Comparison of ENCODE assay signal across 17 cellular contexts in the genomic region with DNA sequence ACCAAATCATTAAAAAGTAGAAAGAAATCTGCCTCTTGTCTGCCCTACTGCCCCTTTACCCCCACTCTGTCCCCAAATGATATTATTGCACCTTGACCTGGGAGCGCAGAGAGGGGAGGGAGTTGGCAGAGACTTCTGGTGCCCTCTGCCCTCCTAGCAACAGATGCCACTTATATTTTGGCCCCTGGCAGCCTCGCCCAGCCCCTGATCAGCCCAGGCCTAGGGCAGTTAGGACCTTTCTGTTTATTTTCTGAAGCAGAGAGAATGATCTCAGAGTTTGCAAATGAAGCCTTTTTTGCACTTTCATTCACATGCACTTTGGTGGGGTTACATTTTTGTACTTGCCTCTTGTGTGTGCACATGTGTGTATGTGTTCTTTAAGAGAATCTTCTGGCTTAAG. TPM values are rescaled to one million over a fixed set of nuclear protein-coding genes. Genes with fewer than 3 reads are reported as not detected.
DNase-seq lines count a peak whose midpoint lies in the region; ATAC-seq and TF ChIP-seq lines count a peak whose summit lies in the region.
"Had no signal": no experiment of that assay in that cellular context is flagged by ENCODE, and none has a peak within 500 bp of the region (broad histone marks: within the 10 kb centered on the region; RNA-seq: fewer than 3 reads in every experiment).

No MANE protein-coding gene starts in this region.

- 61 to 80% methylated on average over 1 to 2 of the region's 2 CpGs for WGBS in transverse colon (ENCODE audit: low coverage in 1 of 2), 2 donors
- 88% methylated on average over 2 of the region's 2 CpGs for WGBS in hepatocyte (ENCODE audit: low lambda C conversion rate, missing lambda C conversion rate)

- no peaks in the 10 kb centered on the region for H3K9me2 ChIP-seq in hepatocyte (replicated peaks; ENCODE audit: insufficient read depth)

- H3K4me3 ChIP-seq in transverse colon (no peak overlapping the region), hepatocyte (no peak overlapping the region)
- H3K4me3 ChIP-seq: GM23248 had no signal

- H3K27me3 Mint-ChIP-seq in activated CD4-positive, alpha-beta T cell treated with anti-CD3 and anti-CD28 coated beads for 36 hours, result no peaks in the 10 kb centered on the region

- no peaks in the 10 kb centered on the region for H3K79me2 ChIP-seq in hepatocyte

- H2AFZ ChIP-seq in hepatocyte, result no peak overlapping the region
- H2AFZ ChIP-seq: GM23248 had no signal

- in situ Hi-C loops in transverse colon (cut with MboI; ENCODE audit: low pct_ligation_motif_present in 1 of 4, low pct_unique_long_range_greater_than_20kb in 1 of 4, low sequenced_read_pairs in 3 of 4), result no loop called here

- no peak for TF ChIP-seq CTCF in transverse colon (IDR thresholded peaks at IDR 0.05)
- no peak for TF ChIP-seq CTCF in hepatocyte (IDR thresholded peaks at IDR 0.05; ENCODE audit: poor library complexity)

- H3K27me3 ChIP-seq in transverse colon (no peaks in the 10 kb centered on the region), hepatocyte (no peaks in the 10 kb centered on the region)

- H3K4me1 ChIP-seq in transverse colon (peaks cover 0 to 19% (median 5%) of the 10 kb centered on the region in 4 donors), hepatocyte (ENCODE audit: insufficient read depth) (peaks cover 3% of the 10 kb centered on the region)

- H3K36me3 ChIP-seq in transverse colon (no peaks in the 10 kb centered on the region), hepatocyte (replicated peaks; ENCODE audit: insufficient read depth, low read depth) (no peaks in the 10 kb centered on the region)

- peaks cover 3% of the 10 kb centered on the region for H3K36me3 Mint-ChIP-seq in activated CD4-positive, alpha-beta T cell treated with anti-CD3 and anti-CD28 coated beads for 36 hours (ENCODE audit: low read depth)

- no peak for TF ChIP-seq POLR2A in transverse colon (IDR thresholded peaks at IDR 0.05)

- no peak overlapping the region for H3K4me2 ChIP-seq in hepatocyte

- POLR2A ChIA-PET in activated CD4-positive, alpha-beta T cell treated with anti-CD3 and anti-CD28 coated beads for 36 hours (lab: Charles Lee), result no interaction called here

- CTCF ChIA-PET in activated CD4-positive, alpha-beta T cell treated with anti-CD3 and anti-CD28 coated beads for 36 hours (lab: Charles Lee), result interaction anchor here (2.5 kb wide), 1 partner anchor 12 kb away, joined by 7 read pairs; no protein-coding TSS in a partner anchor

- DNase-seq in Right ventricle myocardium superior, result peak; percentile 15
- no peak for DNase-seq in cardiac septum (ENCODE audit: low spot score)
- DNase-seq in left lobe of liver (ENCODE audit: low spot score), result peak; percentile 93
- peak; percentile 12 for DNase-seq in posterior vena cava (ENCODE audit: low spot score)
- DNase-seq in transverse colon, result peak; percentile 37
- no peak for DNase-seq in activated CD4-positive, alpha-beta T cell treated with anti-CD3 and anti-CD28 coated beads for 36 hours
- DNase-seq in hepatocyte (ENCODE audit: low spot score), result no peak
- DNase-seq: CD8-positive, alpha-beta T cell; COR-L47; DMS153; DMS79 treated with DMSO at 0.1 percent for 48 hours; EL; GF-D8; GM23248 had no signal

- no peaks in the 10 kb centered on the region for H3K9me3 Mint-ChIP-seq in activated CD4-positive, alpha-beta T cell treated with anti-CD3 and anti-CD28 coated beads for 36 hours (ENCODE audit: low read depth)
- H3K9me3 Mint-ChIP-seq: CD8-positive, alpha-beta T cell had no signal

- TF ChIP-seq EP300 in transverse colon (IDR thresholded peaks at IDR 0.05; ENCODE audit: low read depth), result no peak

- H3K27ac Mint-ChIP-seq in activated CD4-positive, alpha-beta T cell treated with anti-CD3 and anti-CD28 coated beads for 36 hours, result no peak overlapping the region
- H3K27ac Mint-ChIP-seq: CD14-positive monocyte; CD8-positive, alpha-beta T cell had no signal

- H3K9me3 ChIP-seq in transverse colon (no peaks in the 10 kb centered on the region), hepatocyte (ENCODE audit: low read depth) (no peaks in the 10 kb centered on the region)

- H3K27ac ChIP-seq in transverse colon (peak overlapping the region; percentile 21 to 34 (median 27)), hepatocyte (no peak overlapping the region)
- H3K27ac ChIP-seq: 22Rv1, GM23248 had no signal

- H3K4me3 Mint-ChIP-seq in activated CD4-positive, alpha-beta T cell treated with anti-CD3 and anti-CD28 coated beads for 36 hours, result no peak overlapping the region
- H3K4me3 Mint-ChIP-seq: CD14-positive monocyte; CD8-positive, alpha-beta T cell had no signal

- intact Hi-C loops in Right ventricle myocardium superior (cut with DNase I) (no loop called here), cardiac septum (cut with DNase I) (no loop called here), posterior vena cava (cut with DNase I) (no loop called here), transverse colon (cut with DNase I; ENCODE audit: low total_unique reads) (no loop called here)
- intact Hi-C loops in activated CD4-positive, alpha-beta T cell treated with anti-CD3 and anti-CD28 coated beads for 36 hours (cut with DNase I, micrococcal nuclease), result no loop called here

- H3K4me1 Mint-ChIP-seq in activated CD4-positive, alpha-beta T cell treated with anti-CD3 and anti-CD28 coated beads for 36 hours, result no peaks in the 10 kb centered on the region

- H4K20me1 ChIP-seq in hepatocyte (ENCODE audit: insufficient read depth, poor library complexity, severe bottlenecking), result no peaks in the 10 kb centered on the region

- ATAC-seq in Right ventricle myocardium superior (ENCODE audit: poor library complexity), result no peak
- peak; percentile 94 for ATAC-seq in left lobe of liver
- no peak for ATAC-seq in GM18520 (IDR thresholded peaks at IDR 0.05; ENCODE audit: unreplicated experiment)
- no peak for ATAC-seq in activated CD4-positive, alpha-beta T cell treated with anti-CD3 and anti-CD28 coated beads for 36 hours
- ATAC-seq: CD8-positive, alpha-beta T cell had no signal

RNA-seq across cellular contexts. Expression of a gene that starts 8.4 kb away (rescaled TPM):
- total RNA-seq in Right ventricle myocardium superior (0.38 TPM), cardiac septum (0.70 TPM), left lobe of liver (81.1 TPM), posterior vena cava (1 to 10 TPM in 1 of 2 donors, under 1 TPM in 1; 0.76 to 1.3 TPM), transverse colon (100 to 1,000 TPM in 3 of 4 donors, 10 to 100 TPM in 1; 71.6 to 293 (median 149) TPM), hepatocyte (20.6 and 21.2 TPM in 2 replicates)
- under 1 TPM; 0.27 to 0.65 TPM for total RNA-seq in activated CD4-positive, alpha-beta T cell treated with anti-CD3 and anti-CD28 coated beads for 36 hours
- 8.8 and 12.5 TPM in 2 replicates for polyA plus RNA-seq in hepatocyte
- total RNA-seq: GM23248 had no signal
- polyA plus RNA-seq: CD14-positive monocyte, GM23248 had no signal

RNA-seq across cellular contexts. Expression of a gene that starts 40.3 kb away (rescaled TPM):
- total RNA-seq in Right ventricle myocardium superior (5.5 TPM), cardiac septum (10.2 TPM), left lobe of liver (4.4 TPM), posterior vena cava (10 to 100 TPM; 26.7 to 30.1 TPM), transverse colon (10 to 100 TPM in 3 of 4 donors, 1 to 10 TPM in 1; 1.4 to 83.4 (median 19.9) TPM), hepatocyte (38.2 and 39.8 TPM in 2 replicates)
- total RNA-seq in activated CD4-positive, alpha-beta T cell treated with anti-CD3 and anti-CD28 coated beads for 36 hours, result 10 to 100 TPM; 14.0 to 14.1 TPM
- polyA plus RNA-seq in hepatocyte, result 21.8 and 26.3 TPM in 2 replicates

RNA-seq across cellular contexts. Expression of a gene that starts 43.0 kb away (rescaled TPM):
- 4.1 TPM for total RNA-seq in Right ventricle myocardium superior
- 7.9 TPM for total RNA-seq in cardiac septum
- 3.6 TPM for total RNA-seq in left lobe of liver
- total RNA-seq in posterior vena cava, result 1 to 10 TPM; 6.7 to 7.1 TPM
- total RNA-seq in transverse colon, result 100 to 1,000 TPM in 1 of 4 donors, 10 to 100 TPM in 3; 10.9 to 152 (median 23.1) TPM
- 1 to 10 TPM; 6.5 to 8.0 TPM for total RNA-seq in activated CD4-positive, alpha-beta T cell treated with anti-CD3 and anti-CD28 coated beads for 36 hours
- 6.2 and 7.9 TPM in 2 replicates for total RNA-seq in hepatocyte
- polyA plus RNA-seq in hepatocyte, result 7.5 and 14.6 TPM in 2 replicates

Comparison
In these comparisons a context has a peak if more than half of its experiments do, and no peak if none do; other contexts are left out.
1. DNase-seq: peak in Right ventricle myocardium superior (single experiment), left lobe of liver (single experiment), posterior vena cava (single experiment) and transverse colon (single experiment); none in cardiac septum (single experiment), activated CD4-positive, alpha-beta T cell treated with anti-CD3 and anti-CD28 coated beads for 36 hours (single experiment) and hepatocyte (single experiment).